ENCODE assay signal across 17 cellular contexts in the genomic region with DNA sequence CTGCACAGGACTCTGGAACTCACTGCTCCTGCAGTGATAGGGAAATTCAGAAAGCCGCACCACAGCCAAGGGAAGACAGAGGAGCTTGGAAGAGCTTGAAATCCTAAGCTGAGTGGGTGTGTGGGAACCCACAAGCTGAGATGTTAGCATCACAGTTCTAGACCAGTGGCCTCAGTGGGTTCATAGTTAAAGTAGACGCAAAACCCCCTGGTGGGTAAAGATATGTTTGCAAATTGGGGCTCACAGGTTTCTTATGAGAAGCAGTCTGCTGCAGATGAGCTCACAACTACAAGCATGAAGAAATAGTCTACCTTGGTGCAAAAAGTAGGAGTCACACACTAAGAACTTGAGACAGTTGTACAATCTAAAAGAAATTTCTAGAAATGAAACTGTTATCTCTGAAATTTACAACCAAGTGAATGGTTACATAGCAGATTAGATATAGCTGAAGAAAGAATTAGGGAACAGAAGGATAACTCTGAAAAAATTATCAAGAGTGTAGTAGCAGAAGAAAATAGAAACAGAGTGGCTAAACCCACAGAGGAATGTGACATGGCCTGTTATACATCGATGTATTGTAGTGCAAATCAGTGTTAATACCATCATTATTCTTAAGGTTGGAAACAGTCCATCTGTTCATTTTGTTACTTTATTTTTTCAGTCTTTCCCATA.
"Had no signal": no experiment of that assay in that cellular context is flagged by ENCODE, and none has a peak within 500 bp of the region (broad histone marks: within the 10 kb centered on the region; RNA-seq: fewer than 3 reads in every experiment).

No MANE protein-coding gene starts in this region.

- H3K27ac ChIP-seq: foreskin keratinocyte, sigmoid colon, spleen, stomach, testis, upper lobe of right lung had no signal

- H3K9me3 ChIP-seq: sigmoid colon, testis, upper lobe of right lung had no signal

- H3K4me3 Mint-ChIP-seq: activated CD4-positive, alpha-beta T cell treated with anti-CD3 and anti-CD28 coated beads, Interleukin-2, amount 10 ng/mL, durations not matched to agents 7 days and 5 days; activated naive CD8-positive, alpha-beta T cell treated with anti-CD3 and anti-CD28 coated beads for 36 hours; brain; nephron; T-helper 2 cell treated with Interferon-gamma antibody and Interleukin-4, amounts not matched to agents 5 μg/mL and 100 μg/mL, for 36 hours had no signal

- H3K27ac Mint-ChIP-seq: activated CD4-positive, alpha-beta T cell treated with anti-CD3 and anti-CD28 coated beads, Interleukin-2, amount 10 ng/mL, durations not matched to agents 7 days and 5 days; activated naive CD8-positive, alpha-beta T cell treated with anti-CD3 and anti-CD28 coated beads for 36 hours; brain; nephron; T-helper 2 cell treated with Interferon-gamma antibody and Interleukin-4, amounts not matched to agents 5 μg/mL and 100 μg/mL, for 36 hours had no signal

- H3K27me3 ChIP-seq: foreskin keratinocyte, sigmoid colon, spleen, stomach, testis, upper lobe of right lung had no signal

- DNase-seq: activated CD4-positive, alpha-beta T cell treated with anti-CD3 and anti-CD28 coated beads, Interleukin-2, amount 10 ng/mL, durations not matched to agents 7 days and 5 days; activated gamma-delta T cell treated with Interleukin-2 at 50 U/mL for 16 hours; activated naive CD8-positive, alpha-beta T cell treated with anti-CD3 and anti-CD28 coated beads for 36 hours; amygdala; cortex of kidney; effector CD4-positive, alpha-beta T cell; foreskin keratinocyte; occipital lobe; sigmoid colon; spleen; stimulated activated CD4-positive, alpha-beta T cell treated with anti-CD3 and anti-CD28 coated beads, Interleukin-1b, Interleukin-23, amount 100 ng/mL, for 48 hours; stomach; testis; upper lobe of right lung had no signal

- H3K4me3 ChIP-seq: sigmoid colon, spleen, stomach, testis, upper lobe of right lung had no signal

- H3K4me1 Mint-ChIP-seq: activated CD4-positive, alpha-beta T cell treated with anti-CD3 and anti-CD28 coated beads, Interleukin-2, amount 10 ng/mL, durations not matched to agents 7 days and 5 days; activated naive CD8-positive, alpha-beta T cell treated with anti-CD3 and anti-CD28 coated beads for 36 hours; brain; nephron had no signal

- H3K4me1 ChIP-seq: foreskin keratinocyte, sigmoid colon, spleen, stomach, testis, upper lobe of right lung had no signal

- ATAC-seq: foreskin keratinocyte, upper lobe of right lung had no signal

- H3K27me3 Mint-ChIP-seq: activated CD4-positive, alpha-beta T cell treated with anti-CD3 and anti-CD28 coated beads, Interleukin-2, amount 10 ng/mL, durations not matched to agents 7 days and 5 days; activated naive CD8-positive, alpha-beta T cell treated with anti-CD3 and anti-CD28 coated beads for 36 hours; brain had no signal
